1 cellular context compared by ENCODE assay signal in genomic region chr12:102171951-102172350, GRCh38.
TF ChIP-seq lines count a peak whose summit lies in the region.

No MANE protein-coding gene starts in this region.

TF ChIP-seq in IMR-90, 13 proteins besides CTCF, POLR2A, EP300 and RAD21:
- TF ChIP-seq USF2 (IDR thresholded peaks at IDR 0.05; ENCODE audit: low read depth, low read length) (no peak), BHLHE40 (IDR thresholded peaks at IDR 0.05; ENCODE audit: low read depth, low read length) (no peak), NFE2L2 (IDR thresholded peaks at IDR 0.05; ENCODE audit: low read depth, low read length) (no peak), FOS (IDR thresholded peaks at IDR 0.05; ENCODE audit: low read depth, low read length) (no peak), MAFK (IDR thresholded peaks at IDR 0.05; ENCODE audit: low read depth, low read length) (no peak), ELK1 (IDR thresholded peaks at IDR 0.05; ENCODE audit: borderline replicate concordance, low read depth, low read length) (no peak), CEBPB (IDR thresholded peaks at IDR 0.05; ENCODE audit: low read depth, low read length) (no peak), RCOR1 (IDR thresholded peaks at IDR 0.05; ENCODE audit: insufficient replicate concordance, low read length) (no peak), MXI1 (IDR thresholded peaks at IDR 0.05; ENCODE audit: borderline replicate concordance, low read depth, low read length) (no peak), MAZ (IDR thresholded peaks at IDR 0.05; ENCODE audit: borderline replicate concordance, low read depth, low read length) (no peak), SMC3 (IDR thresholded peaks at IDR 0.05; ENCODE audit: low read depth, low read length) (no peak), CHD1 (IDR thresholded peaks at IDR 0.05; ENCODE audit: low read depth, low read length) (no peak)
